In genomic region chr2:68151037-68151436, GRCh38 we compare ENCODE assay signal across 20 cellular contexts. TPM values are rescaled to one million over a fixed set of nuclear protein-coding genes. Genes with fewer than 3 reads are reported as not detected.
DNase-seq lines count a peak whose midpoint lies in the region; ATAC-seq and TF ChIP-seq lines count a peak whose summit lies in the region.
"Had no signal": no experiment of that assay in that cellular context is flagged by ENCODE, and none has a peak within 500 bp of the region (broad histone marks: within the 10 kb centered on the region; RNA-seq: fewer than 3 reads in every experiment).

No MANE protein-coding gene starts in this region.

- H3K27me3 Mint-ChIP-seq in CD4-positive, CD25-positive, alpha-beta regulatory T cell, result no peaks in the 10 kb centered on the region
- H3K27me3 Mint-ChIP-seq in activated B cell treated with CpG ODN at 0.5 μM for 24 hours, result no peaks in the 10 kb centered on the region
- H3K27me3 Mint-ChIP-seq: central memory CD8-positive, alpha-beta T cell had no signal

- H3K36me3 Mint-ChIP-seq in CD4-positive, CD25-positive, alpha-beta regulatory T cell, result no peaks in the 10 kb centered on the region
- peaks cover 4% of the 10 kb centered on the region for H3K36me3 Mint-ChIP-seq in activated B cell treated with CpG ODN at 0.5 μM for 24 hours (ENCODE audit: low read depth)

- ATAC-seq in CD4-positive, CD25-positive, alpha-beta regulatory T cell (ENCODE audit: low read depth in 2 of 2), result no peak
- no peak for ATAC-seq in activated B cell treated with CpG ODN at 0.5 μM for 24 hours (ENCODE audit: low read depth)
- no peak for ATAC-seq in HG02970 (IDR thresholded peaks at IDR 0.05; ENCODE audit: low FRiP score, unreplicated experiment)
- ATAC-seq in GM21786 (IDR thresholded peaks at IDR 0.05; ENCODE audit: unreplicated experiment), result no peak
- ATAC-seq: activated T-cell treated with anti-CD3 and anti-CD28 coated beads, Interleukin-2, amount 50 U/mL, for 4 hours; HCT116; left lobe of liver; SK-N-SH treated with all-trans-retinoic acid at 6 μM for 48 hours had no signal

- H3K4me3 ChIP-seq in CD4-positive, CD25-positive, alpha-beta regulatory T cell (ENCODE audit: low read depth, low read length), result peak overlapping the region; percentile 4
- H3K4me3 ChIP-seq: Peyer's patch had no signal

- no peak for TF ChIP-seq CTCF in activated B cell treated with CpG ODN at 0.5 μM for 24 hours (IDR thresholded peaks at IDR 0.05)

- H3K27me3 ChIP-seq in CD4-positive, CD25-positive, alpha-beta regulatory T cell (ENCODE audit: control insufficient read depth, insufficient read depth, low read length), result no peaks in the 10 kb centered on the region
- H3K27me3 ChIP-seq: Peyer's patch had no signal

- H3K4me1 ChIP-seq in CD4-positive, CD25-positive, alpha-beta regulatory T cell (ENCODE audit: control insufficient read depth, insufficient read depth, low read length, poor library complexity, severe bottlenecking), result peaks cover 35% of the 10 kb centered on the region
- H3K4me1 ChIP-seq: Peyer's patch had no signal

- H3K4me3 Mint-ChIP-seq in CD4-positive, CD25-positive, alpha-beta regulatory T cell, result peak overlapping the region in 2 of 4 donors; percentile 22 to 24
- no peak overlapping the region for H3K4me3 Mint-ChIP-seq in activated B cell treated with CpG ODN at 0.5 μM for 24 hours
- H3K4me3 Mint-ChIP-seq: activated T-cell treated with anti-CD3 and anti-CD28 coated beads, Interleukin-2, amount 50 U/mL, for 4 hours; central memory CD8-positive, alpha-beta T cell; endodermal cell had no signal

- no peaks in the 10 kb centered on the region for H3K9me3 Mint-ChIP-seq in CD4-positive, CD25-positive, alpha-beta regulatory T cell
- no peaks in the 10 kb centered on the region for H3K9me3 Mint-ChIP-seq in activated B cell treated with CpG ODN at 0.5 μM for 24 hours
- H3K9me3 Mint-ChIP-seq: activated T-cell treated with anti-CD3 and anti-CD28 coated beads, Interleukin-2, amount 50 U/mL, for 4 hours; central memory CD8-positive, alpha-beta T cell; endodermal cell had no signal

- no peak overlapping the region for H3K27ac ChIP-seq in CD4-positive, CD25-positive, alpha-beta regulatory T cell (ENCODE audit: insufficient read depth, low read length, poor library complexity, severe bottlenecking)
- H3K27ac ChIP-seq: Peyer's patch had no signal

- CTCF ChIA-PET in activated B cell treated with CpG ODN at 0.5 μM for 24 hours (lab: Charles Lee), result no interaction called here

- no peaks in the 10 kb centered on the region for H3K9me3 ChIP-seq in CD4-positive, CD25-positive, alpha-beta regulatory T cell (ENCODE audit: control insufficient read depth in 2 of 2, low read length in 2 of 2)
- H3K9me3 ChIP-seq: Peyer's patch had no signal

- DNase-seq in CD4-positive, CD25-positive, alpha-beta regulatory T cell, result no peak
- DNase-seq in EL, result peak; percentile 23
- no peak for DNase-seq in activated B cell treated with CpG ODN at 0.5 μM for 24 hours
- DNase-seq in iris pigment epithelial cell (ENCODE audit: low read depth), result peak; percentile 16
- no peak for DNase-seq in middle frontal gyrus (ENCODE audit: extremely low spot score, low spot score)
- DNase-seq: activated CD4-positive, alpha-beta T cell treated with anti-CD3 and anti-CD28 coated beads, Interleukin-2, amount 50 U/mL, for 48 hours; activated T-cell treated with anti-CD3 and anti-CD28 coated beads, Interleukin-2, amount 50 U/mL, for 4 hours; C1 segment of cervical spinal cord; DMS53; endodermal cell; foreskin fibroblast; NCI-H1436; Peyer's patch; stimulated activated CD4-positive, alpha-beta T cell treated with anti-CD3 and anti-CD28 coated beads, Interleukin-4, amount 100 ng/mL, for 24 hours had no signal

- H3K36me3 ChIP-seq in CD4-positive, CD25-positive, alpha-beta regulatory T cell (ENCODE audit: control insufficient read depth, insufficient read depth, low read length), result no peaks in the 10 kb centered on the region
- H3K36me3 ChIP-seq: Peyer's patch had no signal

- H3K27ac Mint-ChIP-seq in CD4-positive, CD25-positive, alpha-beta regulatory T cell, result peak overlapping the region in 2 of 3 donors; percentile 52 to 89
- H3K27ac Mint-ChIP-seq in activated B cell treated with CpG ODN at 0.5 μM for 24 hours, result peak overlapping the region; percentile 37
- H3K27ac Mint-ChIP-seq: endodermal cell had no signal

- POLR2A ChIA-PET in activated B cell treated with CpG ODN at 0.5 μM for 24 hours (lab: Charles Lee), result no interaction called here

- intact Hi-C loops in activated B cell treated with CpG ODN at 0.5 μM for 24 hours (cut with micrococcal nuclease), result no loop called here

- peaks cover 20 to 41% (median 29%) of the 10 kb centered on the region in 4 donors for H3K4me1 Mint-ChIP-seq in CD4-positive, CD25-positive, alpha-beta regulatory T cell
- H3K4me1 Mint-ChIP-seq in activated B cell treated with CpG ODN at 0.5 μM for 24 hours, result peaks cover 34% of the 10 kb centered on the region

RNA-seq across cellular contexts. Expression of gene PNO1, which starts 6.7 kb away (rescaled TPM):
- 29.8 TPM for total RNA-seq in CD4-positive, CD25-positive, alpha-beta regulatory T cell
- polyA plus RNA-seq in CD4-positive, CD25-positive, alpha-beta regulatory T cell, result 10 to 100 TPM; 20.6 to 25.0 (median 22.8) TPM
- total RNA-seq in activated B cell treated with CpG ODN at 0.5 μM for 24 hours, result 22.1 and 24.9 TPM in 2 replicates

Comparison
In these comparisons a context has a peak if more than half of its experiments do, and no peak if none do; other contexts are left out.
1. DNase-seq: peak in EL (single experiment) and iris pigment epithelial cell (single experiment); none in CD4-positive, CD25-positive, alpha-beta regulatory T cell (0 of 3), activated B cell treated with CpG ODN at 0.5 μM for 24 hours (single experiment) and middle frontal gyrus (single experiment).